8 cellular contexts compared by ENCODE assay signal in the genomic region with DNA sequence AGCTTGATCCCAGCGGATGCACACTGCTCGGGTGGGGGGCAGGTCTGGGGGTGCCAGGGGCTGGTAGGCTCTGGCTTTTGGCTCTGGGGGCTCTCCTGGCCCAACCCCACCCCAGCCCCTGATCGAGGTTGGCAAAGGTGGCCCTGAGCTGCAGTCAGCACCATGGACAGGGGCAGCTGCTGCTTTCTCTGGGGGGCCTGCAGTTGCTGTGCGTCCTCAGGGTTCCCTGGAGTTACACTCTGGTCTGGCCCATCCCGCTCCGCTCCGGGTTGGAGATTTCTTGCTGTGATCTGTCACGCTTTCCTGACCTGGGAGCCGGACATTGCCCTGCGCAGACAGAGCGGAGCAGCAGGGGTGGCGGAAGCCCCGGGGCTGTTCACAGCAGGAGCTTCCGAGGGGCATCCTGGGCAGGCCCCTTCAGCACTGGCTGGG. TPM values are rescaled to one million over a fixed set of nuclear protein-coding genes. Genes with fewer than 3 reads are reported as not detected.
A peak's percentile ranks its signal among the peaks of the same experiment; 100 is the strongest.
DNase-seq lines count a peak whose midpoint lies in the region; ATAC-seq and TF ChIP-seq lines count a peak whose summit lies in the region.

No MANE protein-coding gene starts in this region.

- POLR2A ChIA-PET in activated CD4-positive, alpha-beta memory T cell treated with anti-CD3 and anti-CD28 coated beads, Interleukin-2, amount 10 ng/mL, durations not matched to agents 7 days and 5 days (lab: Charles Lee) = interaction anchor here (1.1 to 1.4 kb wide), 3 partner anchors 15 to 117 kb away, joined by 3 read pairs; no protein-coding TSS in a partner anchor

- CTCF ChIA-PET in activated CD4-positive, alpha-beta memory T cell treated with anti-CD3 and anti-CD28 coated beads, Interleukin-2, amount 10 ng/mL, durations not matched to agents 7 days and 5 days (lab: Charles Lee) = no interaction called here

- H3K27me3 Mint-ChIP-seq in activated CD4-positive, alpha-beta memory T cell treated with anti-CD3 and anti-CD28 coated beads, Interleukin-2, amount 10 ng/mL, durations not matched to agents 7 days and 5 days = no peaks in the 10 kb centered on the region

- no peak for ATAC-seq in stimulated activated effector memory CD8-positive, alpha-beta T cell treated with anti-CD3 and anti-CD28 coated beads, Interleukin-12 subunit alpha, Interleukin-12 subunit beta, amount 100 ng/mL, for 72 hours
- ATAC-seq in GM21825 (IDR thresholded peaks at IDR 0.05; ENCODE audit: unreplicated experiment) (no peak), GM21390 (IDR thresholded peaks at IDR 0.05; ENCODE audit: unreplicated experiment) (no peak)

- DNase-seq in activated gamma-delta T cell treated with Interleukin-2 at 50 U/mL for 16 hours (peak; percentile 48), activated gamma-delta T cell (lab: John Stamatoyannopoulos, UW) (no peak), fibroblast of pulmonary artery (ENCODE audit: low read depth) (peak; percentile 33), NCI-H2029 (lab: John Stamatoyannopoulos, UW) (no peak)
- peak; percentile 42 for DNase-seq in activated CD4-positive, alpha-beta memory T cell treated with anti-CD3 and anti-CD28 coated beads, Interleukin-2, amount 10 ng/mL, durations not matched to agents 7 days and 5 days
- peak; percentile 18 to 66 for DNase-seq in stimulated activated effector memory CD8-positive, alpha-beta T cell treated with anti-CD3 and anti-CD28 coated beads, Interleukin-12 subunit alpha, Interleukin-12 subunit beta, amount 100 ng/mL, for 72 hours (ENCODE audit: low spot score in 2 of 2)

- TF ChIP-seq CTCF in fibroblast of pulmonary artery (IDR thresholded peaks at IDR 0.05; ENCODE audit: low read length, missing control alignments) = no peak

- H3K4me1 Mint-ChIP-seq in activated CD4-positive, alpha-beta memory T cell treated with anti-CD3 and anti-CD28 coated beads, Interleukin-2, amount 10 ng/mL, durations not matched to agents 7 days and 5 days = no peaks in the 10 kb centered on the region
- peaks cover 20% of the 10 kb centered on the region for H3K4me1 Mint-ChIP-seq in stimulated activated effector memory CD8-positive, alpha-beta T cell treated with anti-CD3 and anti-CD28 coated beads, Interleukin-12 subunit alpha, Interleukin-12 subunit beta, amount 100 ng/mL, for 72 hours

- H3K9me3 Mint-ChIP-seq in activated CD4-positive, alpha-beta memory T cell treated with anti-CD3 and anti-CD28 coated beads, Interleukin-2, amount 10 ng/mL, durations not matched to agents 7 days and 5 days = no peaks in the 10 kb centered on the region
- no peaks in the 10 kb centered on the region for H3K9me3 Mint-ChIP-seq in stimulated activated effector memory CD8-positive, alpha-beta T cell treated with anti-CD3 and anti-CD28 coated beads, Interleukin-12 subunit alpha, Interleukin-12 subunit beta, amount 100 ng/mL, for 72 hours

- no peak overlapping the region for H3K4me3 Mint-ChIP-seq in activated CD4-positive, alpha-beta memory T cell treated with anti-CD3 and anti-CD28 coated beads, Interleukin-2, amount 10 ng/mL, durations not matched to agents 7 days and 5 days
- no peak overlapping the region for H3K4me3 Mint-ChIP-seq in stimulated activated effector memory CD8-positive, alpha-beta T cell treated with anti-CD3 and anti-CD28 coated beads, Interleukin-12 subunit alpha, Interleukin-12 subunit beta, amount 100 ng/mL, for 72 hours

- no peak overlapping the region for H3K4me3 ChIP-seq in fibroblast of pulmonary artery (replicated peaks; ENCODE audit: low read depth, low read length)

- H3K27ac Mint-ChIP-seq in activated CD4-positive, alpha-beta memory T cell treated with anti-CD3 and anti-CD28 coated beads, Interleukin-2, amount 10 ng/mL, durations not matched to agents 7 days and 5 days = no peak overlapping the region
- H3K27ac Mint-ChIP-seq in stimulated activated effector memory CD8-positive, alpha-beta T cell treated with anti-CD3 and anti-CD28 coated beads, Interleukin-12 subunit alpha, Interleukin-12 subunit beta, amount 100 ng/mL, for 72 hours = no peak overlapping the region

- no peaks in the 10 kb centered on the region for H3K36me3 Mint-ChIP-seq in activated CD4-positive, alpha-beta memory T cell treated with anti-CD3 and anti-CD28 coated beads, Interleukin-2, amount 10 ng/mL, durations not matched to agents 7 days and 5 days (ENCODE audit: low read depth)
- no peaks in the 10 kb centered on the region for H3K36me3 Mint-ChIP-seq in stimulated activated effector memory CD8-positive, alpha-beta T cell treated with anti-CD3 and anti-CD28 coated beads, Interleukin-12 subunit alpha, Interleukin-12 subunit beta, amount 100 ng/mL, for 72 hours

RNA-seq across cellular contexts. Expression of gene PLCH2, which starts 8.0 kb away (rescaled TPM):
- 10 to 100 TPM; 32.7 to 33.8 TPM for total RNA-seq in activated CD4-positive, alpha-beta memory T cell treated with anti-CD3 and anti-CD28 coated beads, Interleukin-2, amount 10 ng/mL, durations not matched to agents 7 days and 5 days

RNA-seq across cellular contexts. Expression of gene PEX10, which starts 55.7 kb away (rescaled TPM):
- total RNA-seq in activated CD4-positive, alpha-beta memory T cell treated with anti-CD3 and anti-CD28 coated beads, Interleukin-2, amount 10 ng/mL, durations not matched to agents 7 days and 5 days = 1 to 10 TPM; 6.8 to 9.5 TPM

RNA-seq across cellular contexts. Expression of gene PANK4, which starts 58.3 kb away (rescaled TPM):
- 10 to 100 TPM; 71.7 to 72.6 TPM for total RNA-seq in activated CD4-positive, alpha-beta memory T cell treated with anti-CD3 and anti-CD28 coated beads, Interleukin-2, amount 10 ng/mL, durations not matched to agents 7 days and 5 days

Comparison
In these comparisons a context has a peak if more than half of its experiments do, and no peak if none do; other contexts are left out.
1. DNase-seq: peak in activated gamma-delta T cell treated with Interleukin-2 at 50 U/mL for 16 hours (single experiment), activated CD4-positive, alpha-beta memory T cell treated with anti-CD3 and anti-CD28 coated beads, Interleukin-2, amount 10 ng/mL, durations not matched to agents 7 days and 5 days (single experiment), fibroblast of pulmonary artery (single experiment) and stimulated activated effector memory CD8-positive, alpha-beta T cell treated with anti-CD3 and anti-CD28 coated beads, Interleukin-12 subunit alpha, Interleukin-12 subunit beta, amount 100 ng/mL, for 72 hours (2 of 2); none in activated gamma-delta T cell (single experiment) and NCI-H2029 (single experiment).